In the genomic region with DNA sequence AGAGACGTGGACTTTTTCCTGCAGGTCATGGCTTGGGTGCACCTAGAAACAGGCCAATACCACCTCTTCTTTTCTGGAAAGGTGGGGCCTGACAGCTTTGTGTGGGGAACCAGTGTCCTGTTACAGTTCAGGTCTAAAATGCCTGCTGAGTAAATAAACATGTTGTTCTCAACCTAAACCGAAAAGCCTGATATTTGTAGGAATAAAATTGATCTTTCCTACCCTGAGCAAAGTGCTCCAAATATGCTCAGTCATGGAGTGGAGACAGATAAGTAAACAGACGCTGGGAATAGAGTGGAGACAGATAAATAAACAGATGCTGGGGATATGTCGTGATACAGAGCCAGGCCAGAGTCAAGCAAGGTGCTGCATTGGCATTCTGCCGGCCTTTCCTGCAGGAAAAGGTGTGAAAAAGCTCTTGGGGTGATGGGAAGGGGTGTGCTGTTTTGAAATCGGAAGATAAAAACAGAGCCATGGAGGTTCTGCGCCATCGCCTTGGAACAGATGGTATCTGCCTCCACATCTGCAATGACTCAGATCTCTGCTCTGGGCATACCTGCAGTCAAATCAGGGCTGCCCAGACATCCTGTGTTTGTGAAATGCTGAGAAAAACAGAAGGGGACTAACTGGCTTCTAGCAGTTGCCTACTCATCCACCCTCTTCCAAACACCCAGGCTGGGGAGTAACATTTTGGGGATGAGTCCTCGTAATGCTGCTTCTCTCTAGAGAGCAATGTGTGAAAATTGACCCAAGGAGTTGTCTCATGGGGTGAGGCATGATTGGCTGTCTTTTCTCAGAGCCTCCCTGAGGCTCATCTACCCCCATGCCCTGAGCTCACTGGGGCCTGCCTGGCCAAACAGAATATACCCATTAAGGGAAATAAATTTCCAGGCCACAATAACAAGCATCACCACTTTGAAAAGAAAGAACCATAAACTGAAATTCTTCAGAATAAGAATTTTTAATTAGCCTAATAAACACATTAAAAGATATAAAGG, we compare ENCODE assay signal across 1 cellular context.
TF ChIP-seq lines count a peak whose summit lies in the region.

No MANE protein-coding gene starts in this region.

TF ChIP-seq in HepG2, 621 proteins besides CTCF, POLR2A, EP300 and RAD21 (continued from another document):
- TF ChIP-seq, protein P1, sequence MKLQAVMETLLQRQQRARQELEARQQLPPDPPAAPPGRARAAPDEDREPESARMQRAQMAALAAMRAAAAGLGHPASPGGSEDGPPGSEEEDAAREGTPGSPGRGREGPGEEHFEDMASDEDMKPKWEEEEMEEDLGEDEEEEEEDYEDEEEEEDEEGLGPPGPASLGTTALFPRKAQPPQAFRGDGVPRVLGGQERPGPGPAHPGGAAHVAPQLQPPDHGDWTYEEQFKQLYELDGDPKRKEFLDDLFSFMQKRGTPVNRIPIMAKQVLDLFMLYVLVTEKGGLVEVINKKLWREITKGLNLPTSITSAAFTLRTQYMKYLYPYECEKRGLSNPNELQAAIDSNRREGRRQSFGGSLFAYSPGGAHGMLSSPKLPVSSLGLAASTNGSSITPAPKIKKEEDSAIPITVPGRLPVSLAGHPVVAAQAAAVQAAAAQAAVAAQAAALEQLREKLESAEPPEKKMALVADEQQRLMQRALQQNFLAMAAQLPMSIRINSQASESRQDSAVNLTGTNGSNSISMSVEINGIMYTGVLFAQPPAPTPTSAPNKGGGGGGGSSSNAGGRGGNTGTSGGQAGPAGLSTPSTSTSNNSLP (IDR thresholded peaks at IDR 0.05; ENCODE audit: low read depth, low read length), result no peak
- peak; percentile 23; the same call in 1 of the 2 replicates for TF ChIP-seq ZNF350 (CRISPR knock-in tag; IDR thresholded peaks at IDR 0.05; ENCODE audit: borderline replicate concordance, low read depth)
- peak; percentile 73 for TF ChIP-seq FOSL2 (CRISPR knock-in tag; IDR thresholded peaks at IDR 0.05)
- TF ChIP-seq ZNF33A (CRISPR knock-in tag; IDR thresholded peaks at IDR 0.05; ENCODE audit: borderline replicate concordance), result no peak
- no peak for TF ChIP-seq ZNF772 (CRISPR knock-in tag; IDR thresholded peaks at IDR 0.05)
- peak; percentile 57; the same call in 1 of the 2 replicates for TF ChIP-seq TBX3 (IDR thresholded peaks at IDR 0.05; ENCODE audit: borderline replicate concordance)
- TF ChIP-seq SKI (IDR thresholded peaks at IDR 0.05; ENCODE audit: partially characterized antibody), result peak; percentile 40
- no peak for TF ChIP-seq ZNF773 (CRISPR knock-in tag; IDR thresholded peaks at IDR 0.05; ENCODE audit: borderline replicate concordance)
- TF ChIP-seq, protein P2, sequence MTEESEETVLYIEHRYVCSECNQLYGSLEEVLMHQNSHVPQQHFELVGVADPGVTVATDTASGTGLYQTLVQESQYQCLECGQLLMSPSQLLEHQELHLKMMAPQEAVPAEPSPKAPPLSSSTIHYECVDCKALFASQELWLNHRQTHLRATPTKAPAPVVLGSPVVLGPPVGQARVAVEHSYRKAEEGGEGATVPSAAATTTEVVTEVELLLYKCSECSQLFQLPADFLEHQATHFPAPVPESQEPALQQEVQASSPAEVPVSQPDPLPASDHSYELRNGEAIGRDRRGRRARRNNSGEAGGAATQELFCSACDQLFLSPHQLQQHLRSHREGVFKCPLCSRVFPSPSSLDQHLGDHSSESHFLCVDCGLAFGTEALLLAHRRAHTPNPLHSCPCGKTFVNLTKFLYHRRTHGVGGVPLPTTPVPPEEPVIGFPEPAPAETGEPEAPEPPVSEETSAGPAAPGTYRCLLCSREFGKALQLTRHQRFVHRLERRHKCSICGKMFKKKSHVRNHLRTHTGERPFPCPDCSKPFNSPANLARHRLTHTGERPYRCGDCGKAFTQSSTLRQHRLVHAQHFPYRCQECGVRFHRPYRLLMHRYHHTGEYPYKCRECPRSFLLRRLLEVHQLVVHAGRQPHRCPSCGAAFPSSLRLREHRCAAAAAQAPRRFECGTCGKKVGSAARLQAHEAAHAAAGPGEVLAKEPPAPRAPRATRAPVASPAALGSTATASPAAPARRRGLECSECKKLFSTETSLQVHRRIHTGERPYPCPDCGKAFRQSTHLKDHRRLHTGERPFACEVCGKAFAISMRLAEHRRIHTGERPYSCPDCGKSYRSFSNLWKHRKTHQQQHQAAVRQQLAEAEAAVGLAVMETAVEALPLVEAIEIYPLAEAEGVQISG (CRISPR knock-in tag; IDR thresholded peaks at IDR 0.05), result no peak
- TF ChIP-seq SOX6 (IDR thresholded peaks at IDR 0.05), result no peak
- peak; percentile 38 for TF ChIP-seq SOX6 (CRISPR knock-in tag; IDR thresholded peaks at IDR 0.05)
- no peak for TF ChIP-seq ZNF569 (CRISPR knock-in tag; IDR thresholded peaks at IDR 0.05; ENCODE audit: borderline replicate concordance)
- TF ChIP-seq, protein P3, sequence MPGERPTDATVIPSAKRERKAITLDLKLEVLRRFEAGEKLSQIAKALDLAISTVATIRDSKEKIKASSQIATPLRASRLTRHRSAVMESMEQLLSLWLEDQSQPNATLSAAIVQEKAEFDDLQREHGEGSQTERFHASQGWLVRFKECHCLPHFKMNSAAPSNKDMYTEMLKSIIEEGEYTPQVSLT (CRISPR knock-in tag; IDR thresholded peaks at IDR 0.05; ENCODE audit: borderline replicate concordance, low read depth), result no peak
- TF ChIP-seq ZNF891 (CRISPR knock-in tag; IDR thresholded peaks at IDR 0.05), result peak; percentile 28; the same call in 1 of the 2 replicates
- no peak for TF ChIP-seq MIER2 (CRISPR knock-in tag; IDR thresholded peaks at IDR 0.05)
- no peak for TF ChIP-seq ZNF501 (CRISPR knock-in tag; IDR thresholded peaks at IDR 0.05)
- TF ChIP-seq ZSCAN20 (CRISPR knock-in tag; IDR thresholded peaks at IDR 0.05; ENCODE audit: borderline replicate concordance), result no peak
- no peak for TF ChIP-seq KAT7 (CRISPR knock-in tag; IDR thresholded peaks at IDR 0.05; ENCODE audit: borderline replicate concordance)
- no peak for TF ChIP-seq TAF15 (IDR thresholded peaks at IDR 0.05; ENCODE audit: low read depth, low read length, poor library complexity, severe bottlenecking)
- no peak for TF ChIP-seq RFXAP (CRISPR knock-in tag; IDR thresholded peaks at IDR 0.05; ENCODE audit: borderline replicate concordance)
- TF ChIP-seq RBFOX2 (IDR thresholded peaks at IDR 0.05; ENCODE audit: low read depth, low read length), result no peak
- TF ChIP-seq ZFP41 (CRISPR knock-in tag; IDR thresholded peaks at IDR 0.05; ENCODE audit: borderline replicate concordance), result no peak
- 0 out of 2 replicates have a peak, but pooled peaks have one; percentile 20 for TF ChIP-seq MIXL1 (CRISPR knock-in tag; IDR thresholded peaks at IDR 0.05)
TF ChIP-seq in HepG2: peak in this region for 37.
